Comparison of ENCODE assay signal across 1 cellular context in genomic region chr15:57951328-57951932, GRCh38.
TF ChIP-seq lines count a peak whose summit lies in the region.

No MANE protein-coding gene starts in this region.

TF ChIP-seq in H1, 55 proteins besides CTCF, POLR2A, EP300 and RAD21:
- TF ChIP-seq BRCA1 (IDR thresholded peaks at IDR 0.05; ENCODE audit: low read depth, low read length) (no peak), JUN (IDR thresholded peaks at IDR 0.05; ENCODE audit: low read depth, low read length) (no peak)
- TF ChIP-seq, protein P1, sequence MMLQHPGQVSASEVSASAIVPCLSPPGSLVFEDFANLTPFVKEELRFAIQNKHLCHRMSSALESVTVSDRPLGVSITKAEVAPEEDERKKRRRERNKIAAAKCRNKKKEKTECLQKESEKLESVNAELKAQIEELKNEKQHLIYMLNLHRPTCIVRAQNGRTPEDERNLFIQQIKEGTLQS (IDR thresholded peaks at IDR 0.05; ENCODE audit: insufficient read depth, low read depth, low read length), result no peak
